Comparison of ENCODE assay signal across 8 cellular contexts in genomic region chr6:13453771-13454251, GRCh38. TPM values are rescaled to one million over a fixed set of nuclear protein-coding genes. Genes with fewer than 3 reads are reported as not detected.
DNase-seq lines count a peak whose midpoint lies in the region; ATAC-seq, FAIRE-seq and TF ChIP-seq lines count a peak whose summit lies in the region.

No MANE protein-coding gene starts in this region.

- peaks cover 35% of the 10 kb centered on the region for H3K4me1 ChIP-seq in foreskin keratinocyte
- H3K4me1 ChIP-seq in HAP-1, result no peaks in the 10 kb centered on the region

- no peaks in the 10 kb centered on the region for H3K27me3 Mint-ChIP-seq in osteocyte (ENCODE audit: unreplicated experiment)

- H3K36me3 Mint-ChIP-seq in osteocyte (ENCODE audit: unreplicated experiment), result no peaks in the 10 kb centered on the region

- TF ChIP-seq CTCF in foreskin keratinocyte (conservative IDR thresholded peaks at IDR 0.05) (no peak), osteocyte (IDR thresholded peaks at IDR 0.05) (no peak)

- no peak overlapping the region for H3K4me3 Mint-ChIP-seq in osteocyte (ENCODE audit: unreplicated experiment)

- no peaks in the 10 kb centered on the region; the same call in 1 of the 2 replicates for H3K36me3 ChIP-seq in HAP-1 (replicated peaks)

- H3K9me3 Mint-ChIP-seq in osteocyte (ENCODE audit: unreplicated experiment), result no peaks in the 10 kb centered on the region

- DNase-seq in GM12891 (ENCODE audit: insufficient read length, low spot score), result no peak
- peak; percentile 55 for DNase-seq in NCI-H1105 treated with DMSO at 0.1 percent for 48 hours (lab: John Stamatoyannopoulos, UW)
- peak; percentile 73 for DNase-seq in activated CD8-positive, alpha-beta memory T cell treated with anti-CD3 and anti-CD28 coated beads for 24 hours
- peak; percentile 89 to 92 for DNase-seq in foreskin keratinocyte
- DNase-seq in GM19238 (ENCODE audit: insufficient read length, low spot score), result no peak
- DNase-seq in osteocyte (ENCODE audit: extremely low spot score, unreplicated experiment), result no peak
- no peak for DNase-seq in HAP-1 (ENCODE audit: low spot score in 2 of 2)
- DNase-seq in DMS114 treated with DMSO at 0.1 percent for 48 hours (lab: John Stamatoyannopoulos, UW; ENCODE audit: unreplicated experiment), result no peak

- no peaks in the 10 kb centered on the region for H3K4me1 Mint-ChIP-seq in osteocyte (ENCODE audit: unreplicated experiment)

- H3K27ac ChIP-seq in foreskin keratinocyte, result peak overlapping the region; percentile 5

- peak; percentile 74 for FAIRE-seq in GM12891 (lab: Jason Lieb, UNC)

- H3K9me3 ChIP-seq in HAP-1, result no peaks in the 10 kb centered on the region

- H3K27me3 ChIP-seq in foreskin keratinocyte, result no peaks in the 10 kb centered on the region
- no peaks in the 10 kb centered on the region for H3K27me3 ChIP-seq in HAP-1 (ENCODE audit: low read depth)

- peak; percentile 62 for ATAC-seq in foreskin keratinocyte

- in situ Hi-C loops in HAP-1 (cut with MboI; ENCODE audit: low sequenced_read_pairs), result no loop called here

- no peak overlapping the region for H3K4me3 ChIP-seq in HAP-1

- H3K27ac Mint-ChIP-seq in osteocyte (ENCODE audit: unreplicated experiment), result no peak overlapping the region

- peak; percentile 58 for TF ChIP-seq POLR2A in GM12891 (IDR thresholded peaks at IDR 0.05; ENCODE audit: low read depth, low read length)

TF ChIP-seq in GM12891, 5 proteins besides CTCF, POLR2A, EP300 and RAD21:
- TF ChIP-seq POLR2AphosphoS5 (IDR thresholded peaks at IDR 0.05; ENCODE audit: low read depth, low read length) (peak; percentile 48), SPI1 (IDR thresholded peaks at IDR 0.05; ENCODE audit: low read depth, low read length) (no peak)

RNA-seq across cellular contexts. Expression of gene GFOD1, which starts 33.6 kb away (rescaled TPM):
- 9.8 TPM for polyA plus RNA-seq in GM12891 (2012; ENCODE audit: low read depth, missing spikeins)
- 10.3 and 11.1 TPM in 2 replicates for total RNA-seq in foreskin keratinocyte
- polyA plus RNA-seq in foreskin keratinocyte, result 3.3 and 3.7 TPM in 2 replicates
- 0.65 and 0.89 TPM in 2 replicates for total RNA-seq in osteocyte

Comparison
In these comparisons a context has a peak if more than half of its experiments do, and no peak if none do; other contexts are left out.
1. DNase-seq: peak in NCI-H1105 treated with DMSO at 0.1 percent for 48 hours (single experiment), activated CD8-positive, alpha-beta memory T cell treated with anti-CD3 and anti-CD28 coated beads for 24 hours (single experiment) and foreskin keratinocyte (2 of 2); none in GM12891 (single experiment), GM19238 (single experiment), osteocyte (single experiment), HAP-1 (0 of 2) and DMS114 treated with DMSO at 0.1 percent for 48 hours (single experiment).